ENCODE assay signal across 11 cellular contexts in the genomic region with DNA sequence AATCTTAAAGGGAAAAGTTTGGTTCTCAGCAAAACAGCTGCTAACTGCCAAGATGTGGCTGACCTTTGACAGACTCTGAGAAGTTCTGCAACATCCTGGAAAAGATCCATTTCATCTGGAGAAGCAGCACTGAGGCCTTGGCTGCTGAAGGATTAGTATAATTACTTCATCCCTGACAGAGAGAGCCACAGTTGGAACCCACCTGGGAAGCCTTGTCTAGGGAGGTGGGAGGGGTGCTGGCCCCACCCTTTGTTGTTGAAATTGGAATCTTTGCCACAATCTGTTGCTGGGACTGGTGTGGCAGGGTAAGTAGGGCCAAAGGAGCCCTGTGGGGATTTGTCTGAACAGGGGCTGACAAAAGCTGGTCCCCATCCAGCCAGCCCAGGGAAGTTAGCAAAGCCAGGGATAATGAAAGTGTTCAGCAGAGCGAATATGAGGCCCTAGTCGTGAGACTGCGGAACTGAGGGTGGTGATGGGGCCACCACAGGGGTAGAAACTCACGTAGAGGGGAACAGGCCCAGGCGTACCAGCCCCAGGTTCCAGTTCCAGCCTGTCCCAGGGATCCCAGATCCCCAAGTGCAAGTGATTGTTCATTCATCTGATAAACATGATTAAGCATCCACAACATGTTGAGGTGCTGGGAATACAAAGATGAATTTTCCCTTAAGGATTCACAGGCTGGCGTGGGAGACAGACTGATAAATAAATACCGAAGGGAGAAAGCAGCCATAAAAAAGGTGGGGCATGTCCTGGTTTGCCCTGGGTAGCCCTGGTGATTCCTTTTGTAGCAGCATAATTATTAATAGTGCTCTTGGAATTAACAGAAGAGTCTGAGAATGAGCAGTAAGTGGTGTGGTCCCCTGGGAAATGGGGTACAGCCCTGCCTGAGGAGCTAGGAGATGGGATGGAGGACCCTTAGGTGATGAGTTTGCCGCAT.
DNase-seq lines count a peak whose midpoint lies in the region; ATAC-seq and TF ChIP-seq lines count a peak whose summit lies in the region.
"Had no signal": no experiment of that assay in that cellular context is flagged by ENCODE, and none has a peak within 500 bp of the region (broad histone marks: within the 10 kb centered on the region; RNA-seq: fewer than 3 reads in every experiment).

No MANE protein-coding gene starts in this region.

- peak overlapping the region; percentile 74 for H3K27ac Mint-ChIP-seq in neural progenitor cell
- H3K27ac Mint-ChIP-seq: activated CD4-positive, alpha-beta T cell treated with anti-CD3 and anti-CD28 coated beads for 36 hours; dendritic cell treated with granulocyte-macrophage colony-stimulating factor and Interleukin-4, amounts not matched to agents 40 ng/mL and 50 ng/mL, for 4 days; IgD-negative memory B cell had no signal

- H3K27me3 ChIP-seq in neural progenitor cell (no peaks in the 10 kb centered on the region), vagina (no peaks in the 10 kb centered on the region)

- H3K36me3 ChIP-seq in neural progenitor cell = no peaks in the 10 kb centered on the region
- H3K36me3 ChIP-seq in vagina = no peaks in the 10 kb centered on the region

- peaks cover 24% of the 10 kb centered on the region for H3K36me3 Mint-ChIP-seq in neural progenitor cell

- peak overlapping the region; percentile 45 for H3K4me2 ChIP-seq in neural progenitor cell

- peaks cover 7% of the 10 kb centered on the region for H3F3A ChIP-seq in neural progenitor cell (ENCODE audit: low read depth)

- no peaks in the 10 kb centered on the region for H3K9me3 Mint-ChIP-seq in neural progenitor cell
- H3K9me3 Mint-ChIP-seq: dendritic cell treated with granulocyte-macrophage colony-stimulating factor and Interleukin-4, amounts not matched to agents 40 ng/mL and 50 ng/mL, for 4 days; IgD-negative memory B cell had no signal

- H3K27ac ChIP-seq in neural progenitor cell = no peak overlapping the region
- H3K27ac ChIP-seq in vagina = peak overlapping the region; percentile 79

- no peak for TF ChIP-seq CTCF in neural progenitor cell (IDR thresholded peaks at IDR 0.05)
- TF ChIP-seq CTCF in vagina (IDR thresholded peaks at IDR 0.05) = no peak

- no peak overlapping the region for H3K4me3 ChIP-seq in neural progenitor cell
- H3K4me3 ChIP-seq in vagina = peak overlapping the region in 1 of 2 donors; percentile 23

- H3K27me3 Mint-ChIP-seq in neural progenitor cell (ENCODE audit: insufficient read depth, low read depth) = no peaks in the 10 kb centered on the region
- H3K27me3 Mint-ChIP-seq: activated CD4-positive, alpha-beta T cell treated with anti-CD3 and anti-CD28 coated beads for 36 hours; dendritic cell treated with granulocyte-macrophage colony-stimulating factor and Interleukin-4, amounts not matched to agents 40 ng/mL and 50 ng/mL, for 4 days had no signal

- H3K9me3 ChIP-seq in neural progenitor cell (ENCODE audit: low read depth) (no peaks in the 10 kb centered on the region), vagina (no peaks in the 10 kb centered on the region)

- no peak for TF ChIP-seq POLR2A in vagina (IDR thresholded peaks at IDR 0.05)

- peaks cover 14% of the 10 kb centered on the region for H3K4me1 ChIP-seq in neural progenitor cell
- H3K4me1 ChIP-seq in vagina = peaks cover 44% of the 10 kb centered on the region

- DNase-seq in Right ventricle myocardium inferior (ENCODE audit: missing footprints) (peak; percentile 85), cardiac septum (ENCODE audit: low spot score) (no peak), fibroblast of peridontal ligament (ENCODE audit: extremely low read depth) (peak; percentile 95), neural progenitor cell (ENCODE audit: low spot score) (peak; percentile 49), vagina (ENCODE audit: extremely low spot score in 2 of 2) (peak in 1 of 2 donors; percentile 92), pons (ENCODE audit: low spot score) (no peak), DMS153 (lab: John Stamatoyannopoulos, UW) (no peak)
- DNase-seq: activated CD4-positive, alpha-beta T cell treated with anti-CD3 and anti-CD28 coated beads for 36 hours had no signal

- peaks cover 14% of the 10 kb centered on the region for H3K4me1 Mint-ChIP-seq in neural progenitor cell
- H3K4me1 Mint-ChIP-seq: activated CD4-positive, alpha-beta T cell treated with anti-CD3 and anti-CD28 coated beads for 36 hours had no signal

- peaks cover 46% of the 10 kb centered on the region for H3K79me2 ChIP-seq in neural progenitor cell (ENCODE audit: low read depth)

- peak; percentile 95 for ATAC-seq in Right ventricle myocardium inferior
- ATAC-seq in HG03139 (IDR thresholded peaks at IDR 0.05; ENCODE audit: unreplicated experiment) = no peak
- ATAC-seq: activated CD4-positive, alpha-beta T cell treated with anti-CD3 and anti-CD28 coated beads for 36 hours had no signal

- no peak overlapping the region for H2AFZ ChIP-seq in neural progenitor cell (replicated peaks)

- H3K4me3 Mint-ChIP-seq in neural progenitor cell = no peak overlapping the region
- H3K4me3 Mint-ChIP-seq: activated CD4-positive, alpha-beta T cell treated with anti-CD3 and anti-CD28 coated beads for 36 hours; dendritic cell treated with granulocyte-macrophage colony-stimulating factor and Interleukin-4, amounts not matched to agents 40 ng/mL and 50 ng/mL, for 4 days; IgD-negative memory B cell had no signal

- intact Hi-C loops in Right ventricle myocardium inferior (cut with DNase I) = loop anchor here (5.0 kb wide), 1 partner anchor 38 kb away; no protein-coding TSS in a partner anchor
- intact Hi-C loops in cardiac septum (cut with DNase I) = loop anchor here (5.0 kb wide), 1 partner anchor 58 kb away; the partner anchor contains the start of gene MYO1B
- intact Hi-C loops in vagina (cut with DNase I) = no loop called here

- no peak overlapping the region for H3K9ac ChIP-seq in neural progenitor cell

- H4K20me1 ChIP-seq in neural progenitor cell (ENCODE audit: low read depth) = peaks cover 20% of the 10 kb centered on the region

Comparison
In these comparisons a context has a peak if more than half of its experiments do, and no peak if none do; other contexts are left out.
1. DNase-seq: peak in Right ventricle myocardium inferior (single experiment), fibroblast of peridontal ligament (single experiment) and neural progenitor cell (single experiment); none in cardiac septum (single experiment), pons (single experiment) and DMS153 (single experiment).